Comparison of ENCODE assay signal across 8 cellular contexts in genomic region chr13:50801087-50801931, GRCh38. TPM values are rescaled to one million over a fixed set of nuclear protein-coding genes. Genes with fewer than 3 reads are reported as not detected.
DNase-seq lines count a peak whose midpoint lies in the region; ATAC-seq and TF ChIP-seq lines count a peak whose summit lies in the region.

No MANE protein-coding gene starts in this region.

- peaks cover 6% of the 10 kb centered on the region for H3K4me1 Mint-ChIP-seq in activated T-cell treated with anti-CD3 and anti-CD28 coated beads, Interleukin-2, amount 50 U/mL, for 24 hours (ENCODE audit: low read depth)

- H3K4me3 ChIP-seq in OCI-LY3 (ENCODE audit: low read length), result peak overlapping the region; percentile 72
- no peak overlapping the region for H3K4me3 ChIP-seq in fibroblast of lung (replicated peaks in 1 of 4; ENCODE audit: control extremely low read depth in 1 of 4, insufficient read depth in 1 of 4, low read depth in 3 of 4, low read length in 4 of 4)
- no peak overlapping the region for H3K4me3 ChIP-seq in neural cell (ENCODE audit: low read length)

- H3K79me2 ChIP-seq in OCI-LY3 (ENCODE audit: low read length) (no peaks in the 10 kb centered on the region), fibroblast of lung (ENCODE audit: control insufficient read depth, insufficient read depth, low read length) (no peaks in the 10 kb centered on the region), neural cell (replicated peaks; ENCODE audit: insufficient read depth, low read length) (no peaks in the 10 kb centered on the region)

- no peaks in the 10 kb centered on the region for H3F3A ChIP-seq in neural cell (ENCODE audit: insufficient read depth, low read length, poor library complexity, severe bottlenecking)

- TF ChIP-seq RAD21 in neural cell (conservative IDR thresholded peaks at IDR 0.05), result peak; percentile 89

- peak; percentile 89 for ATAC-seq in GM21515 (IDR thresholded peaks at IDR 0.05; ENCODE audit: unreplicated experiment)

- no peaks in the 10 kb centered on the region for H3K9me2 ChIP-seq in neural cell (ENCODE audit: insufficient read depth, low read length)

- no peaks in the 10 kb centered on the region for H3K27me3 Mint-ChIP-seq in activated T-cell treated with anti-CD3 and anti-CD28 coated beads, Interleukin-2, amount 50 U/mL, for 24 hours

- DNase-seq in DMS53 (lab: John Stamatoyannopoulos, UW) (peak; percentile 70), HuH-7 (ENCODE audit: low spot score) (peak; percentile 26), fibroblast of lung (ENCODE audit: low read depth in 2 of 2) (peak; percentile 71 to 83), substantia nigra (lab: John Stamatoyannopoulos, UW) (peak in 40 of 49 donors; percentile 4 to 62 (median 46))
- DNase-seq in activated T-cell treated with anti-CD3 and anti-CD28 coated beads, Interleukin-2, amount 50 U/mL, for 24 hours, result peak; percentile 56

- no peak overlapping the region for H3K27ac Mint-ChIP-seq in activated T-cell treated with anti-CD3 and anti-CD28 coated beads, Interleukin-2, amount 50 U/mL, for 24 hours

- no peak for TF ChIP-seq EP300 in neural cell (conservative IDR thresholded peaks at IDR 0.05; ENCODE audit: poor library complexity, severe bottlenecking)

- H2AFZ ChIP-seq in OCI-LY3 (ENCODE audit: low read depth, low read length) (peak overlapping the region; percentile 45), fibroblast of lung (ENCODE audit: low read length) (no peak overlapping the region), neural cell (ENCODE audit: low read depth, low read length) (no peak overlapping the region)

- H3K4me1 ChIP-seq in OCI-LY3 (ENCODE audit: low read length) (peaks cover 34% of the 10 kb centered on the region), fibroblast of lung (ENCODE audit: control insufficient read depth, extremely low read depth, insufficient read depth, low read length) (no peaks in the 10 kb centered on the region)

- H3K9me3 Mint-ChIP-seq in activated T-cell treated with anti-CD3 and anti-CD28 coated beads, Interleukin-2, amount 50 U/mL, for 24 hours, result peaks cover 3% of the 10 kb centered on the region

- peak overlapping the region; percentile 63 for H3K27ac ChIP-seq in OCI-LY3 (ENCODE audit: low read length)
- H3K27ac ChIP-seq in fibroblast of lung (ENCODE audit: insufficient read depth, low read length), result no peak overlapping the region
- no peak overlapping the region for H3K27ac ChIP-seq in neural cell (ENCODE audit: low read length)
- no peak overlapping the region for H3K27ac ChIP-seq in substantia nigra (ENCODE audit: low read depth, low read length, poor library complexity, severe bottlenecking)

- peak overlapping the region; percentile 84 for H3K4me2 ChIP-seq in OCI-LY3 (ENCODE audit: low read length)
- no peak overlapping the region for H3K4me2 ChIP-seq in fibroblast of lung (ENCODE audit: extremely low read depth, insufficient read depth, low read length)
- no peak overlapping the region for H3K4me2 ChIP-seq in neural cell (ENCODE audit: low read length)

- H3K9ac ChIP-seq in OCI-LY3 (ENCODE audit: low read length), result peak overlapping the region; percentile 66
- no peak overlapping the region for H3K9ac ChIP-seq in fibroblast of lung (ENCODE audit: insufficient read depth, low read length)
- no peak overlapping the region for H3K9ac ChIP-seq in neural cell (ENCODE audit: low read length)

- H3K36me3 Mint-ChIP-seq in activated T-cell treated with anti-CD3 and anti-CD28 coated beads, Interleukin-2, amount 50 U/mL, for 24 hours (ENCODE audit: low read depth), result no peaks in the 10 kb centered on the region

- H3K9me3 ChIP-seq in OCI-LY3 (ENCODE audit: insufficient read depth, low read length) (no peaks in the 10 kb centered on the region; the same call in 1 of the 2 replicates), fibroblast of lung (ENCODE audit: control insufficient read depth, insufficient read depth, low read depth, low read length) (no peaks in the 10 kb centered on the region), neural cell (ENCODE audit: low read length) (no peaks in the 10 kb centered on the region)

- H4K20me1 ChIP-seq in OCI-LY3 (ENCODE audit: insufficient read depth, low read length), result no peaks in the 10 kb centered on the region
- H4K20me1 ChIP-seq in fibroblast of lung (ENCODE audit: control insufficient read depth, extremely low read depth, insufficient read depth, low read length), result no peaks in the 10 kb centered on the region
- no peaks in the 10 kb centered on the region for H4K20me1 ChIP-seq in neural cell (ENCODE audit: insufficient read depth)

- H3K4me3 Mint-ChIP-seq in activated T-cell treated with anti-CD3 and anti-CD28 coated beads, Interleukin-2, amount 50 U/mL, for 24 hours, result no peak overlapping the region

- peak; percentile 94 for TF ChIP-seq CTCF in OCI-LY3 (IDR thresholded peaks at IDR 0.05; ENCODE audit: low read depth, low read length)
- TF ChIP-seq CTCF in fibroblast of lung (conservative IDR thresholded peaks at IDR 0.05 in 1 of 2, IDR thresholded peaks at IDR 0.05 in 1 of 2; ENCODE audit: low read depth in 1 of 2, low read length in 2 of 2), result peak; percentile 83 to 84
- TF ChIP-seq CTCF in neural cell (IDR thresholded peaks at IDR 0.05; ENCODE audit: poor library complexity, severe bottlenecking), result peak; percentile 85

- H3K27me3 ChIP-seq in OCI-LY3 (ENCODE audit: low read depth, low read length), result no peaks in the 10 kb centered on the region
- peaks cover 2% of the 10 kb centered on the region for H3K27me3 ChIP-seq in fibroblast of lung (ENCODE audit: control insufficient read depth, insufficient read depth, low read length)
- no peaks in the 10 kb centered on the region for H3K27me3 ChIP-seq in neural cell (ENCODE audit: insufficient read depth, low read depth, low read length)

- H3K36me3 ChIP-seq in OCI-LY3 (replicated peaks; ENCODE audit: low read depth, low read length) (no peaks in the 10 kb centered on the region), fibroblast of lung (ENCODE audit: control insufficient read depth, insufficient read depth, low read length) (no peaks in the 10 kb centered on the region), neural cell (ENCODE audit: insufficient read depth, low read length) (no peaks in the 10 kb centered on the region)

TF ChIP-seq in neural cell, 6 proteins besides CTCF, POLR2A, EP300 and RAD21:
- peak; percentile 86 for TF ChIP-seq SMC3 (conservative IDR thresholded peaks at IDR 0.05; ENCODE audit: poor library complexity)
- no peak for TF ChIP-seq EZH2 (IDR thresholded peaks at IDR 0.05; ENCODE audit: borderline replicate concordance, insufficient read depth, low read length, poor library complexity, severe bottlenecking)
TF ChIP-seq in neural cell: peak in this region for 1.

RNA-seq across cellular contexts. Expression of gene DLEU7, which starts 42.2 kb away (rescaled TPM):
- total RNA-seq in fibroblast of lung, result not detected in 2 replicates
- polyA plus RNA-seq in fibroblast of lung (not detected in 2 replicates), neural cell (0.26 and 0.76 TPM in 2 replicates)
- not detected in 2 replicates for polyA plus RNA-seq in fibroblast of lung (2012)
- polyA minus RNA-seq in fibroblast of lung (ENCODE audit: low replicate concordance) (not detected in 2 replicates), neural cell (0.73 and 1.0 TPM in 2 replicates)

Comparison
In these comparisons a context has a peak if more than half of its experiments do, and no peak if none do; other contexts are left out.
1. DNase-seq: peak in every context shown above with its lines; median percentile 77 in fibroblast of lung; 70 in DMS53; 56 in activated T-cell treated with anti-CD3 and anti-CD28 coated beads, Interleukin-2, amount 50 U/mL, for 24 hours; 46 in substantia nigra; 26 in HuH-7.